ENCODE assay signal across 16 cellular contexts in genomic region chr16:83806036-83806435, GRCh38. TPM values are rescaled to one million over a fixed set of nuclear protein-coding genes. Genes with fewer than 3 reads are reported as not detected.
A peak's percentile ranks its signal among the peaks of the same experiment; 100 is the strongest.
DNase-seq lines count a peak whose midpoint lies in the region; ATAC-seq and TF ChIP-seq lines count a peak whose summit lies in the region.
"Had no signal": no experiment of that assay in that cellular context is flagged by ENCODE, and none has a peak within 500 bp of the region (broad histone marks: within the 10 kb centered on the region; RNA-seq: fewer than 3 reads in every experiment).

No MANE protein-coding gene starts in this region.

- H3K36me3 Mint-ChIP-seq in T-cell (peaks cover 13% of the 10 kb centered on the region), neural progenitor cell (peaks cover 11% of the 10 kb centered on the region)
- peaks cover 0 to 26% (median 3%) of the 10 kb centered on the region in 3 donors for H3K36me3 Mint-ChIP-seq in CD8-positive, alpha-beta memory T cell
- peaks cover 35% of the 10 kb centered on the region for H3K36me3 Mint-ChIP-seq in stimulated activated effector memory CD8-positive, alpha-beta T cell treated with anti-CD3 and anti-CD28 coated beads, Interleukin-12 subunit alpha, Interleukin-12 subunit beta, amount 100 ng/mL, for 72 hours

- peaks cover 10% of the 10 kb centered on the region for H4K20me1 ChIP-seq in neural progenitor cell (ENCODE audit: low read depth)

- H3K4me1 Mint-ChIP-seq in T-cell: peaks cover 28 to 51% (median 33%) of the 10 kb centered on the region in 3 donors
- H3K4me1 Mint-ChIP-seq in neural progenitor cell: peaks cover 25% of the 10 kb centered on the region
- peaks cover 33 to 51% (median 40%) of the 10 kb centered on the region in 3 donors for H3K4me1 Mint-ChIP-seq in CD8-positive, alpha-beta memory T cell
- peaks cover 17% of the 10 kb centered on the region for H3K4me1 Mint-ChIP-seq in stimulated activated effector memory CD8-positive, alpha-beta T cell treated with anti-CD3 and anti-CD28 coated beads, Interleukin-12 subunit alpha, Interleukin-12 subunit beta, amount 100 ng/mL, for 72 hours

- CTCF ChIA-PET in T-cell (lab: Charles Lee): interaction anchor here in 1 of 2 donors (0.7 kb wide), 1 partner anchor 1259 kb away, joined by 5 read pairs; no protein-coding TSS in a partner anchor
- CTCF ChIA-PET in CD8-positive, alpha-beta memory T cell (lab: Charles Lee): interaction anchor here (0.7 kb wide), 1 partner anchor 20 kb away, joined by 4 read pairs; no protein-coding TSS in a partner anchor

- peaks cover 4% of the 10 kb centered on the region for H3K4me1 ChIP-seq in neural progenitor cell
- peaks cover 24% of the 10 kb centered on the region for H3K4me1 ChIP-seq in CD8-positive, alpha-beta memory T cell (ENCODE audit: insufficient read depth, low read length)

- no peaks in the 10 kb centered on the region for H3K27me3 ChIP-seq in neural progenitor cell
- H3K27me3 ChIP-seq in CD8-positive, alpha-beta memory T cell (ENCODE audit: insufficient read depth, low read length, poor library complexity, severe bottlenecking): no peaks in the 10 kb centered on the region
- H3K27me3 ChIP-seq: body of pancreas, gastroesophageal sphincter had no signal

- H3K27ac ChIP-seq in neural progenitor cell: no peak overlapping the region
- no peak overlapping the region for H3K27ac ChIP-seq in CD8-positive, alpha-beta memory T cell (ENCODE audit: low read depth, low read length)
- H3K27ac ChIP-seq: PC-9 had no signal

- no peak for ATAC-seq in T-cell (replicated peaks in 1 of 4)
- ATAC-seq in GM21526 (IDR thresholded peaks at IDR 0.05; ENCODE audit: low FRiP score, unreplicated experiment): no peak
- ATAC-seq in stimulated activated effector memory CD8-positive, alpha-beta T cell treated with anti-CD3 and anti-CD28 coated beads, Interleukin-12 subunit alpha, Interleukin-12 subunit beta, amount 100 ng/mL, for 72 hours: no peak
- ATAC-seq: body of pancreas, gastroesophageal sphincter had no signal

- POLR2A ChIA-PET in T-cell (lab: Charles Lee): interaction anchor here in 1 of 2 donors (0.7 kb wide), 1 partner anchor 1853 kb away, joined by 3 read pairs; no protein-coding TSS in a partner anchor
- POLR2A ChIA-PET in CD8-positive, alpha-beta memory T cell (lab: Charles Lee): no interaction called here

- peak overlapping the region in 1 of 3 donors; percentile 31 for H3K4me3 Mint-ChIP-seq in T-cell
- H3K4me3 Mint-ChIP-seq in neural progenitor cell: peak overlapping the region; percentile 22
- H3K4me3 Mint-ChIP-seq in CD8-positive, alpha-beta memory T cell: peak overlapping the region in 3 of 7 donors; percentile 23 to 69 (median 34)
- no peak overlapping the region for H3K4me3 Mint-ChIP-seq in stimulated activated effector memory CD8-positive, alpha-beta T cell treated with anti-CD3 and anti-CD28 coated beads, Interleukin-12 subunit alpha, Interleukin-12 subunit beta, amount 100 ng/mL, for 72 hours

- no peak overlapping the region for H2AFZ ChIP-seq in neural progenitor cell (replicated peaks)
- H2AFZ ChIP-seq: PC-9 had no signal

- no peak overlapping the region for H3K4me2 ChIP-seq in neural progenitor cell
- H3K4me2 ChIP-seq: PC-9 had no signal

- no peaks in the 10 kb centered on the region for H3K9me3 ChIP-seq in neural progenitor cell (ENCODE audit: low read depth)
- H3K9me3 ChIP-seq in CD8-positive, alpha-beta memory T cell (ENCODE audit: low read length): no peaks in the 10 kb centered on the region
- H3K9me3 ChIP-seq: body of pancreas, gastroesophageal sphincter had no signal

- peak; percentile 32 for DNase-seq in GF-D8 (lab: John Stamatoyannopoulos, UW)
- peak; percentile 73 to 75 for DNase-seq in Kasumi-1 (lab: John Stamatoyannopoulos, UW)
- no peak for DNase-seq in T-cell
- no peak for DNase-seq in neural progenitor cell (ENCODE audit: low spot score)
- no peak for DNase-seq in middle frontal gyrus (ENCODE audit: extremely low spot score, low spot score)
- no peak for DNase-seq in CD8-positive, alpha-beta memory T cell
- DNase-seq in stimulated activated effector memory CD8-positive, alpha-beta T cell treated with anti-CD3 and anti-CD28 coated beads, Interleukin-12 subunit alpha, Interleukin-12 subunit beta, amount 100 ng/mL, for 72 hours (ENCODE audit: low spot score in 2 of 2): no peak
- DNase-seq: activated CD4-positive, alpha-beta T cell treated with anti-CD3 and anti-CD28 coated beads, Interleukin-2, amount 50 U/mL, for 48 hours; body of pancreas; CD4-positive, CD25-positive, alpha-beta regulatory T cell; PC-9; stimulated activated CD4-positive, alpha-beta T cell treated with anti-CD3 and anti-CD28 coated beads, Interleukin-4, amount 100 ng/mL, for 24 hours; stimulated activated naive CD4-positive, alpha-beta T cell treated with Interleukin-2 at 50 U/mL for 16 hours; T-helper 2 cell had no signal

- H3K9ac ChIP-seq in neural progenitor cell: no peak overlapping the region

- H3F3A ChIP-seq in neural progenitor cell (ENCODE audit: low read depth): no peaks in the 10 kb centered on the region

- H3K9me3 Mint-ChIP-seq in T-cell: no peaks in the 10 kb centered on the region
- peaks cover 4% of the 10 kb centered on the region for H3K9me3 Mint-ChIP-seq in neural progenitor cell
- H3K9me3 Mint-ChIP-seq in CD8-positive, alpha-beta memory T cell: no peaks in the 10 kb centered on the region
- H3K9me3 Mint-ChIP-seq in stimulated activated effector memory CD8-positive, alpha-beta T cell treated with anti-CD3 and anti-CD28 coated beads, Interleukin-12 subunit alpha, Interleukin-12 subunit beta, amount 100 ng/mL, for 72 hours: peaks cover 2% of the 10 kb centered on the region

- H3K4me3 ChIP-seq in neural progenitor cell: no peak overlapping the region
- no peak overlapping the region for H3K4me3 ChIP-seq in CD8-positive, alpha-beta memory T cell (ENCODE audit: low read length)
- H3K4me3 ChIP-seq: body of pancreas, gastroesophageal sphincter, PC-9 had no signal

- TF ChIP-seq CTCF in neural progenitor cell (IDR thresholded peaks at IDR 0.05): no peak

- H3K27ac Mint-ChIP-seq in T-cell: peak overlapping the region; percentile 37 to 44
- no peak overlapping the region for H3K27ac Mint-ChIP-seq in neural progenitor cell
- peak overlapping the region in 2 of 8 donors; percentile 6 to 52 for H3K27ac Mint-ChIP-seq in CD8-positive, alpha-beta memory T cell
- H3K27ac Mint-ChIP-seq in stimulated activated effector memory CD8-positive, alpha-beta T cell treated with anti-CD3 and anti-CD28 coated beads, Interleukin-12 subunit alpha, Interleukin-12 subunit beta, amount 100 ng/mL, for 72 hours: no peak overlapping the region
- H3K27ac Mint-ChIP-seq: CD4-positive, CD25-positive, alpha-beta regulatory T cell had no signal

- peaks cover 30% of the 10 kb centered on the region for H3K79me2 ChIP-seq in neural progenitor cell (ENCODE audit: low read depth)

- peaks cover 10% of the 10 kb centered on the region for H3K36me3 ChIP-seq in neural progenitor cell
- H3K36me3 ChIP-seq in CD8-positive, alpha-beta memory T cell (ENCODE audit: insufficient read depth, low read length): peaks cover 5% of the 10 kb centered on the region

- H3K27me3 Mint-ChIP-seq in T-cell: peaks cover 4 to 5% of the 10 kb centered on the region in 2 donors
- H3K27me3 Mint-ChIP-seq in neural progenitor cell (ENCODE audit: insufficient read depth, low read depth): peaks cover 10% of the 10 kb centered on the region
- peaks cover 1 to 5% of the 10 kb centered on the region in 2 donors for H3K27me3 Mint-ChIP-seq in CD8-positive, alpha-beta memory T cell

RNA-seq across cellular contexts. Expression of gene HSBP1, which starts 1.7 kb away (rescaled TPM):
- total RNA-seq in T-cell: 10 to 100 TPM; 17.7 to 33.3 (median 30.0) TPM
- 36.6 and 87.6 TPM in 2 replicates for total RNA-seq in neural progenitor cell (ENCODE audit: low replicate concordance)
- total RNA-seq in CD8-positive, alpha-beta memory T cell: 10 to 100 TPM; 84.5 to 89.4 TPM
- 28.5 TPM for polyA plus RNA-seq in CD8-positive, alpha-beta memory T cell

Comparison
In these comparisons a context has a peak if more than half of its experiments do, and no peak if none do; other contexts are left out.
1. DNase-seq: peak in GF-D8 (single experiment) and Kasumi-1 (2 of 2); none in T-cell (0 of 34), neural progenitor cell (single experiment), middle frontal gyrus (single experiment), CD8-positive, alpha-beta memory T cell (0 of 5) and stimulated activated effector memory CD8-positive, alpha-beta T cell treated with anti-CD3 and anti-CD28 coated beads, Interleukin-12 subunit alpha, Interleukin-12 subunit beta, amount 100 ng/mL, for 72 hours (0 of 2).
2. H3K27ac Mint-ChIP-seq: peak in T-cell (2 of 2); none in neural progenitor cell (single experiment) and stimulated activated effector memory CD8-positive, alpha-beta T cell treated with anti-CD3 and anti-CD28 coated beads, Interleukin-12 subunit alpha, Interleukin-12 subunit beta, amount 100 ng/mL, for 72 hours (single experiment).